ENCODE assay signal across 16 cellular contexts in the genomic region with DNA sequence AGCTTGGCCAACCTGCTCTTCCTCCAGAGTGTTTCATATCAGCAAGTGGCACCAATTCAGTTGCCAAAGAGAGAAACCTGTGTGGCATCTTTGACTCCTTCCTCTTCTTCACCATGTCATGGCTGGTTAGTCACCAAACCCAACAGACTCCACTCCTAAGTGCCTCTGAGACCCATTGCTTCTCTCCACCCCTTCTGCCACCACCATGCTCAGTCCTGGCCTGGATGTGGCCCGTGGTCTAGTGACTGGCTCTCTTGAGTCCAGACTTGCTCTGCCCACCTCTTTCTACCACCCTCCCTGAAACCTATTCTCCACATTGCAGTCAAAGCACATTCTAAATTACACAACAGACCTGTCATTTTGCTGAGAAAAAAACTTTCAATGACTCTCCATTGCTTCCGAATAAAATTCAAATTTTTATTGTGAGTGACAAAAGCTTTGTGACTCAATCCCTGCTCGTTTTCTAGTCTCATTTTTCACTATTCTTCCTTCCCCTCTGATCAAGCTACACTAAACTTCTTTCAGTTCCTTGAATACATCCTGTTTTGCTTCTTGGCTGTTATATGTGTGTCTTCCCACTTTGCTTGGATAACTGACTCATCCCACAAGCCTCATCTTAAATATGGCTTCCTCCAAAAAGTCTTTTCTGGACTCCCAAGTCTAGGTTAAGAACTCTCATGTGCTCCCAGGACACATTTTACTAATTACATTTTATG. TPM values are rescaled to one million over a fixed set of nuclear protein-coding genes. Genes with fewer than 3 reads are reported as not detected.
DNase-seq lines count a peak whose midpoint lies in the region; ATAC-seq, FAIRE-seq and TF ChIP-seq lines count a peak whose summit lies in the region.
"Had no signal": no experiment of that assay in that cellular context is flagged by ENCODE, and none has a peak within 500 bp of the region (broad histone marks: within the 10 kb centered on the region; RNA-seq: fewer than 3 reads in every experiment).

No MANE protein-coding gene starts in this region.

- no peaks in the 10 kb centered on the region for H3K79me2 ChIP-seq in trophoblast cell (ENCODE audit: control insufficient read depth, insufficient read depth, low read length, poor library complexity)

- H3K4ac ChIP-seq in trophoblast cell (ENCODE audit: low read depth, low read length): no peak overlapping the region

- H3K79me1 ChIP-seq in trophoblast cell (ENCODE audit: low read length): no peaks in the 10 kb centered on the region

- H3K9ac ChIP-seq in adipocyte (ENCODE audit: low read length) (no peak overlapping the region), trophoblast cell (ENCODE audit: low read length) (peak overlapping the region; percentile 2)

- FAIRE-seq in GM18507 (lab: Jason Lieb, UNC): peak; percentile 51

- H2BK5ac ChIP-seq in trophoblast cell (ENCODE audit: low read depth, low read length, poor library complexity): no peak overlapping the region

- H3K18ac ChIP-seq in trophoblast cell (ENCODE audit: low read length): no peak overlapping the region

- H3K9me3 ChIP-seq in adipocyte (ENCODE audit: control insufficient read depth, low read length): peaks cover 8% of the 10 kb centered on the region
- peaks cover 5% of the 10 kb centered on the region for H3K9me3 ChIP-seq in trophoblast cell (ENCODE audit: insufficient read depth, low read depth, low read length)
- peaks cover 0 to 17% (median 0%) of the 10 kb centered on the region in 11 donors for H3K9me3 ChIP-seq in heart right ventricle
- H3K9me3 ChIP-seq: testis had no signal

- no peak overlapping the region for H4K8ac ChIP-seq in trophoblast cell (ENCODE audit: low read depth, low read length)

- H3K4me3 ChIP-seq in adipocyte (ENCODE audit: low read length) (no peak overlapping the region), trophoblast cell (ENCODE audit: low read depth, low read length) (no peak overlapping the region), heart right ventricle (no peak overlapping the region)
- H3K4me3 ChIP-seq: cardiac muscle cell, testis had no signal

- H2BK12ac ChIP-seq in trophoblast cell (ENCODE audit: low read length): no peak overlapping the region

- no CpG with 5 or more reads among the region's 3 CpGs for WGBS in trophoblast cell (ENCODE audit: extremely low coverage, insufficient coverage, insufficient read length)
- WGBS in heart right ventricle, 2 donors: 55 to 67% methylated on average over 3 of the region's 3 CpGs

- no peak overlapping the region for H4K12ac ChIP-seq in trophoblast cell (ENCODE audit: low read depth, low read length)

- H3K14ac ChIP-seq in trophoblast cell (ENCODE audit: low read length): no peak overlapping the region

- intact Hi-C loops in heart right ventricle (cut with DNase I): no loop called here

- H4K91ac ChIP-seq in trophoblast cell (ENCODE audit: low read depth, low read length): no peak overlapping the region

- no peak overlapping the region for H3K23ac ChIP-seq in trophoblast cell (ENCODE audit: low read length)

- no peak for ATAC-seq in heart right ventricle

- no peak for TF ChIP-seq CTCF in heart right ventricle (IDR thresholded peaks at IDR 0.05)

- no peak overlapping the region for H2BK120ac ChIP-seq in trophoblast cell (ENCODE audit: insufficient read depth, low read length, poor library complexity)

- no peak overlapping the region for H2AFZ ChIP-seq in trophoblast cell (ENCODE audit: insufficient read depth, low read length, poor library complexity)

- H3K4me1 ChIP-seq in adipocyte (ENCODE audit: control insufficient read depth, insufficient read depth, low read length) (no peaks in the 10 kb centered on the region), trophoblast cell (ENCODE audit: control insufficient read depth in 1 of 2, insufficient read depth in 2 of 2, low read length in 2 of 2) (no peaks in the 10 kb centered on the region), heart right ventricle (no peaks in the 10 kb centered on the region)
- H3K4me1 ChIP-seq: testis had no signal

- DNase-seq in CD1c-positive myeloid dendritic cell (ENCODE audit: extremely low spot score) (peak; percentile 76), GM18507 (ENCODE audit: extremely low spot score, insufficient read length, low read depth) (no peak), adipocyte (ENCODE audit: low read depth) (peak; percentile 13), trophoblast cell (no peak), heart right ventricle (no peak), T1000 (lab: John Stamatoyannopoulos, UW) (no peak), RPMI8226 (no peak)
- DNase-seq: GDM1, H7, NCI-H2029 treated with DMSO at 0.1 percent for 48 hours, NCI-H774, SHP77 treated with DMSO at 0.1 percent for 48 hours, testis had no signal

- no peak overlapping the region for H3K4me2 ChIP-seq in trophoblast cell (ENCODE audit: low read length)

- H3K27me3 ChIP-seq in adipocyte (replicated peaks; ENCODE audit: control insufficient read depth, insufficient read depth, low read length) (no peaks in the 10 kb centered on the region), trophoblast cell (ENCODE audit: insufficient read depth, low read length) (no peaks in the 10 kb centered on the region), heart right ventricle (peaks cover 0 to 6% (median 0%) of the 10 kb centered on the region in 7 donors)
- H3K27me3 ChIP-seq: cardiac muscle cell, testis had no signal

- no peak overlapping the region for H2AK5ac ChIP-seq in trophoblast cell (ENCODE audit: low read length)

- H3K36me3 ChIP-seq in adipocyte (ENCODE audit: control insufficient read depth, insufficient read depth, low read length, severe bottlenecking) (no peaks in the 10 kb centered on the region), trophoblast cell (ENCODE audit: control insufficient read depth in 1 of 2, insufficient read depth in 2 of 2, low read length in 2 of 2) (no peaks in the 10 kb centered on the region), heart right ventricle (no peaks in the 10 kb centered on the region)
- H3K36me3 ChIP-seq: cardiac muscle cell had no signal

- no peak overlapping the region for H3K27ac ChIP-seq in trophoblast cell (ENCODE audit: low read depth, low read length)
- no peak overlapping the region for H3K27ac ChIP-seq in heart right ventricle
- H3K27ac ChIP-seq: cardiac muscle cell, testis, VCaP had no signal

RNA-seq across cellular contexts. Expression of gene TNFSF11, which starts 12.0 kb away (rescaled TPM):
- 0.01 and 0.03 TPM in 2 replicates for polyA plus RNA-seq in trophoblast cell (2013)
- not detected for total RNA-seq in heart right ventricle
- polyA plus RNA-seq in heart right ventricle: not detected
- total RNA-seq: cardiac muscle cell, renal cortical epithelial cell had no signal
- polyA plus RNA-seq: cardiac muscle cell had no signal

Comparison
In these comparisons a context has a peak if more than half of its experiments do, and no peak if none do; other contexts are left out.
1. DNase-seq: peak in CD1c-positive myeloid dendritic cell (single experiment) and adipocyte (single experiment); none in GM18507 (single experiment), trophoblast cell (0 of 2), heart right ventricle (0 of 2), T1000 (single experiment) and RPMI8226 (single experiment).